Comparison of ENCODE assay signal across 8 cellular contexts in the genomic region with DNA sequence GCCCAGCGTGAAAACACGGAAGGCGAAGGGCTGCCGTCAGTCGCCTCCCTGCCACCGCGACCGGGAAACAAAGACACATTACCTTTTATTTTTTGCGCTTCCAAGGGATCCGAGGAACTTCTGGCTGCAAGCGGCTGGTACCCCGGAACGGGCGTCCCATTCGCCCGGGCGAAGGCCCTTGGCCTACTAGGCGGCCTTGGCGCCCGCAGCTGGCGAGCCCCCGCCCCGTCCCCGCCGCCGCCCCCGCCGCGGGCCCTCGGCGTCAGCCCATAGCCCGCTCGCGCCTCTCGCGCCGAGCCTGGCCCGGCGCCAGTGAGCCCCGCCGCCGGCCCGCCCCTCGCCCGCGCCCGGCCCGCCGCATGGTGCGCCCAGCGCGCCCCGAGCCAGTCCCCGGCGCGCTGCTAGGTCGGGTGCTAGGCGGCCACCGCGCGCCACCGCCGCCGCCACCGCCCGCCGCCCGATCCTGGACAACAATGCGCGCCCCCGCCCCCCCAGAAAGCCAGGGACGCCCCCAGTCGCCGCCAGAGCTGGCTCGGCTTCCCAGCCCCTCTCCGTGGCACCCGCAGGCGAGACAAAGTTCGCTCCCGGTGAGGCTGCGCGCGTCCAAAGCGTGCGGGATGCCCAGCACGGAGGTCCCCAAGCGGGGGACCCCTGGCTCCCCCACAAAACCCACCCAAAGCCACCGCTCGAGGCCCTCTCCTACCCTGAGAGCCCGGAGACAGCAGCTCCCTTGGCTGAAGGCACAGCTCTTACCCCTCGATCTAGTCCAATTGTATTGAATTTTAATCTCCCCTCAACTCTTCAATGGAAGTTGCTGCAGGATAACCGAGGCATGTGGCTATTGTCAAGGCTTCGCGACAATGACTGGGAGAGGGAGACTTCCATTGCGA.
A peak's percentile ranks its signal among the peaks of the same experiment; 100 is the strongest.
DNase-seq lines count a peak whose midpoint lies in the region; ATAC-seq, FAIRE-seq and TF ChIP-seq lines count a peak whose summit lies in the region.

No MANE protein-coding gene starts in this region.

- H3K4me1 ChIP-seq in Peyer's patch, result peaks cover 0 to 3% (median 0%) of the 10 kb centered on the region in 4 donors
- peaks cover 7 to 20% (median 8%) of the 10 kb centered on the region in 4 experiments; a peak in 6 of 7 replicates for H3K4me1 ChIP-seq in H1 (replicated peaks in 1 of 4; ENCODE audit: control insufficient read depth in 3 of 4, insufficient read depth in 4 of 4, low read length in 3 of 4)
- H3K4me1 ChIP-seq in mucosa of stomach (ENCODE audit: control insufficient read depth, insufficient read depth, low read length), result no peaks in the 10 kb centered on the region

- TF ChIP-seq POLR2A in Peyer's patch (IDR thresholded peaks at IDR 0.05), result no peak
- TF ChIP-seq POLR2A in H1 (IDR thresholded peaks at IDR 0.05; ENCODE audit: control extremely low read depth in 1 of 2, low read depth in 2 of 2, low read length in 2 of 2), result peak in 1 of 2 experiments; percentile 31; a peak in 2 of 3 replicates
- TF ChIP-seq POLR2A in GM18505 (IDR thresholded peaks at IDR 0.05; ENCODE audit: borderline replicate concordance, extremely low read depth, insufficient read depth, insufficient read length), result no peak
- TF ChIP-seq POLR2A in GM12891 (IDR thresholded peaks at IDR 0.05; ENCODE audit: low read depth, low read length), result no peak

- H2BK5ac ChIP-seq in H1 (ENCODE audit: low read depth, low read length), result peak overlapping the region; percentile 10; the same call in 1 of the 2 replicates

- H4K5ac ChIP-seq in H1 (ENCODE audit: insufficient read length, low read depth, low read length), result no peak overlapping the region

- no peaks in the 10 kb centered on the region for H3K9me3 ChIP-seq in Peyer's patch
- H3K9me3 ChIP-seq in H1 (ENCODE audit: insufficient read depth in 2 of 2, low read depth in 1 of 2, low read length in 1 of 2), result no peaks in the 10 kb centered on the region
- no peaks in the 10 kb centered on the region for H3K9me3 ChIP-seq in mucosa of stomach (ENCODE audit: control insufficient read depth, low read length)

- H3K18ac ChIP-seq in H1 (ENCODE audit: extremely low read depth, low read length), result peak overlapping the region; percentile 71

- H2BK15ac ChIP-seq in H1 (ENCODE audit: low read length), result no peak overlapping the region

- peak overlapping the region; percentile 75 for H3K4ac ChIP-seq in H1 (replicated peaks; ENCODE audit: insufficient read length, low read depth, low read length)

- no peak for ATAC-seq in GM18505 (IDR thresholded peaks at IDR 0.05; ENCODE audit: unreplicated experiment)

- WGBS in H1 (ENCODE audit: extremely low coverage in 1 of 2, insufficient coverage in 1 of 2, insufficient read length in 1 of 2, insufficient replicate concordance in 2 of 2, low coverage in 1 of 2, low lambda C conversion rate in 2 of 2, missing lambda C conversion rate in 1 of 2), 2 experiments, result 7% methylated on average over 21 of the region's 95 CpGs; no CpG with 5 or more reads in 1 of the 2 experiments

- H2AFZ ChIP-seq in H1 (ENCODE audit: low read length), result peak overlapping the region; percentile 77

- no peak for TF ChIP-seq CTCF in GM10266 (IDR thresholded peaks at IDR 0.05; ENCODE audit: control insufficient read depth, insufficient read depth, low read depth, missing control alignments)
- no peak for TF ChIP-seq CTCF in Peyer's patch (IDR thresholded peaks at IDR 0.05)
- TF ChIP-seq CTCF in H1 (IDR thresholded peaks at IDR 0.05; ENCODE audit: control extremely low read depth in 1 of 3, insufficient read depth in 1 of 3, low read depth in 1 of 3, low read length in 3 of 3), result no peak

- H2BK12ac ChIP-seq in H1 (ENCODE audit: low read depth, low read length), result peak overlapping the region; percentile 41; the same call in 1 of the 2 replicates

- H3K56ac ChIP-seq in H1 (replicated peaks; ENCODE audit: insufficient read length, low read depth, low read length), result peak overlapping the region; percentile 0

- H3K79me2 ChIP-seq in H1 (ENCODE audit: control insufficient read depth in 1 of 2, insufficient read depth in 2 of 2, low read length in 2 of 2), result peaks cover 6 to 34% of the 10 kb centered on the region in 2 experiments

- peak overlapping the region; percentile 84 for H4K8ac ChIP-seq in H1 (ENCODE audit: extremely low read depth, insufficient read depth, low read length)

- POLR2A ChIA-PET in H1 (lab: Charles Lee; ENCODE audit: partially characterized antibody), result interaction anchor here (1.0 to 2.7 kb wide), 4 partner anchors 9 to 20 kb away, joined by 3 to 23 read pairs (median 3); no protein-coding TSS in a partner anchor

- peak overlapping the region; percentile 96 for H3K4me2 ChIP-seq in H1 (ENCODE audit: insufficient read depth in 1 of 2, low read depth in 2 of 2, low read length in 2 of 2)

- CTCF ChIA-PET in H1 (lab: Charles Lee; ENCODE audit: partially characterized antibody), result interaction anchor here (0.5 to 0.9 kb wide), 2 partner anchors 69 to 818 kb away, joined by 3 read pairs; no protein-coding TSS in a partner anchor

- H3K23me2 ChIP-seq in H1 (ENCODE audit: low read depth, low read length), result peaks cover 7% of the 10 kb centered on the region; the same call in 1 of the 2 replicates

- FAIRE-seq in H1 (lab: Jason Lieb, UNC) (no peak), GM12891 (lab: Jason Lieb, UNC) (no peak)

- H3K27ac ChIP-seq in Peyer's patch, result peak overlapping the region in 3 of 4 donors; percentile 29 to 60 (median 59)
- 0 out of 2 replicates have a peak overlapping the region, but pooled peaks have one; percentile 2 for H3K27ac ChIP-seq in H1 (ENCODE audit: low read depth, low read length)

- DNase-seq in GM10266 (ENCODE audit: extremely low spot score) (peak; percentile 70), Peyer's patch (no peak), H1 (ENCODE audit: low read depth in 1 of 2, low spot score in 2 of 2) (peak in 1 of 2 experiments; percentile 67), kidney glomerular epithelial cell (lab: John Stamatoyannopoulos, UW) (no peak), GM12891 (ENCODE audit: insufficient read length, low spot score) (no peak)
- no peak for DNase-seq in central memory CD4-positive, alpha-beta T cell

- H3K27me3 ChIP-seq in Peyer's patch (no peaks in the 10 kb centered on the region), H1 (replicated peaks in 1 of 4; ENCODE audit: control insufficient read depth in 3 of 4, extremely low read depth in 1 of 4, insufficient read depth in 3 of 4, low read length in 3 of 4) (peaks cover 0 to 15% (median 6%) of the 10 kb centered on the region in 4 experiments; a peak in 5 of 7 replicates), mucosa of stomach (ENCODE audit: control insufficient read depth, insufficient read depth, low read length) (peaks cover 29% of the 10 kb centered on the region)

- H4K20me1 ChIP-seq in H1 (replicated peaks in 1 of 2; ENCODE audit: control insufficient read depth in 1 of 2, insufficient read depth in 2 of 2, low read length in 2 of 2), result peaks cover 0 to 2% of the 10 kb centered on the region in 2 experiments

- H4K91ac ChIP-seq in H1 (replicated peaks; ENCODE audit: insufficient read length, low read length), result peak overlapping the region; percentile 63

- H3K4me3 ChIP-seq in Peyer's patch (peak overlapping the region; percentile 24 to 59 (median 44)), H1 (ENCODE audit: extremely low read depth in 1 of 4, insufficient read depth in 2 of 4, low read depth in 3 of 4, low read length in 4 of 4) (peak overlapping the region; percentile 64 to 92 (median 87)), mucosa of stomach (ENCODE audit: low read length) (no peak overlapping the region)

- H3K9ac ChIP-seq in H1 (replicated peaks in 1 of 4; ENCODE audit: extremely low read depth in 1 of 4, low read depth in 3 of 4, low read length in 3 of 4), result peak overlapping the region; percentile 9 to 71 (median 56); a peak in 6 of 7 replicates
- peak overlapping the region; percentile 22 for H3K9ac ChIP-seq in mucosa of stomach (ENCODE audit: low read length)

- H3K23ac ChIP-seq in H1 (ENCODE audit: insufficient read length), result no peak overlapping the region

- no peak for TF ChIP-seq RAD21 in H1 (IDR thresholded peaks at IDR 0.05 in 1 of 2, conservative IDR thresholded peaks at IDR 0.05 in 1 of 2; ENCODE audit: low read depth in 2 of 2, low read length in 2 of 2)

- TF ChIP-seq EP300 in H1 (IDR thresholded peaks at IDR 0.05; ENCODE audit: borderline replicate concordance in 1 of 2, low read depth in 2 of 2, low read length in 2 of 2), result no peak

- no peaks in the 10 kb centered on the region for H3K36me3 ChIP-seq in Peyer's patch
- no peaks in the 10 kb centered on the region for H3K36me3 ChIP-seq in H1 (ENCODE audit: control insufficient read depth in 2 of 4, insufficient read depth in 4 of 4, low read length in 3 of 4)
- H3K36me3 ChIP-seq in mucosa of stomach (ENCODE audit: control insufficient read depth, insufficient read depth, low read length), result no peaks in the 10 kb centered on the region

- H3K14ac ChIP-seq in H1 (ENCODE audit: insufficient read length), result peak overlapping the region; percentile 51

- peaks cover 2% of the 10 kb centered on the region; the same call in 1 of the 2 replicates for H3K79me1 ChIP-seq in H1 (ENCODE audit: low read depth, low read length)

- H2BK20ac ChIP-seq in H1 (ENCODE audit: low read length), result no peak overlapping the region

- H2BK120ac ChIP-seq in H1 (replicated peaks; ENCODE audit: low read depth, low read length), result peak overlapping the region; percentile 65

- no peak overlapping the region for H2AK5ac ChIP-seq in H1 (ENCODE audit: low read depth, low read length)

TF ChIP-seq in H1, 55 proteins besides CTCF, POLR2A, EP300 and RAD21 (continues in another document):
- TF ChIP-seq, protein P1, sequence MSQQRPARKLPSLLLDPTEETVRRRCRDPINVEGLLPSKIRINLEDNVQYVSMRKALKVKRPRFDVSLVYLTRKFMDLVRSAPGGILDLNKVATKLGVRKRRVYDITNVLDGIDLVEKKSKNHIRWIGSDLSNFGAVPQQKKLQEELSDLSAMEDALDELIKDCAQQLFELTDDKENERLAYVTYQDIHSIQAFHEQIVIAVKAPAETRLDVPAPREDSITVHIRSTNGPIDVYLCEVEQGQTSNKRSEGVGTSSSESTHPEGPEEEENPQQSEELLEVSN (IDR thresholded peaks at IDR 0.05), result peak; percentile 59
- TF ChIP-seq, protein P2, sequence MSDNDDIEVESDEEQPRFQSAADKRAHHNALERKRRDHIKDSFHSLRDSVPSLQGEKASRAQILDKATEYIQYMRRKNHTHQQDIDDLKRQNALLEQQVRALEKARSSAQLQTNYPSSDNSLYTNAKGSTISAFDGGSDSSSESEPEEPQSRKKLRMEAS (IDR thresholded peaks at IDR 0.05), result peak; percentile 53; the same call in 1 of the 2 replicates

TF ChIP-seq in GM12891, 5 proteins besides CTCF, POLR2A, EP300 and RAD21:
- TF ChIP-seq POLR2AphosphoS5 (IDR thresholded peaks at IDR 0.05; ENCODE audit: low read depth, low read length) (no peak), PAX5 (IDR thresholded peaks at IDR 0.05; ENCODE audit: insufficient read depth, low read length, severe bottlenecking) (no peak), SPI1 (IDR thresholded peaks at IDR 0.05; ENCODE audit: low read depth, low read length) (no peak), TAF1 (IDR thresholded peaks at IDR 0.05; ENCODE audit: low read depth, low read length) (no peak), POU2F2 (IDR thresholded peaks at IDR 0.05; ENCODE audit: low read depth, low read length) (no peak)
